12 cellular contexts compared by ENCODE assay signal in the genomic region with DNA sequence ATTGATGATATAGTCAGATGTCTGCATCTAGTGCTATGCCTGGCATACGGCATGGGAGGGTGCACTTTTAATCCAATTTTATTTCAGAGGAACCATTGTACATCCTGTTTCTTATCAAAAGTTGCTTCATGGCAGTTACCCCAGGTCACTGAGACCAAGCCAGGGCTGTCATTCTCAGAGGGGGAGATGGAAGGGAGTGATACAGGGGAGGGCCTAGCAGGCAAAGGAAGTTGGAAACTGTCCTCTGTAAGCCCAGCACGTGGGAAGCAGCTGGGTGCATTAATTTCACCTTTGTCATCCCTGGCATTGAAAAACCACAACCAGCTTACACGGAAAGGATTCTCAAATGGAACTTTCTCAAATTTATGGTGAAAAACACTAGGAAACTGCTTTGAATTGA.
DNase-seq lines count a peak whose midpoint lies in the region; ATAC-seq, FAIRE-seq and TF ChIP-seq lines count a peak whose summit lies in the region.
"Had no signal": no experiment of that assay in that cellular context is flagged by ENCODE, and none has a peak within 500 bp of the region (broad histone marks: within the 10 kb centered on the region; RNA-seq: fewer than 3 reads in every experiment).

No MANE protein-coding gene starts in this region.

- H3K36me3 ChIP-seq in right atrium auricular region = no peaks in the 10 kb centered on the region
- no peaks in the 10 kb centered on the region for H3K36me3 ChIP-seq in heart right ventricle
- H3K36me3 ChIP-seq in keratinocyte (ENCODE audit: control insufficient read depth in 2 of 2, extremely low read depth in 1 of 2, insufficient read depth in 2 of 2, low read length in 2 of 2) = no peaks in the 10 kb centered on the region

- H3K4me3 ChIP-seq in right atrium auricular region (no peak overlapping the region), heart right ventricle (no peak overlapping the region), keratinocyte (ENCODE audit: control insufficient read depth in 2 of 3, extremely low read depth in 1 of 3, insufficient read depth in 2 of 3, low read depth in 1 of 3, low read length in 3 of 3) (no peak overlapping the region)
- H3K4me3 ChIP-seq: A549 had no signal

- TF ChIP-seq CTCF in right atrium auricular region (IDR thresholded peaks at IDR 0.05) = no peak
- no peak for TF ChIP-seq CTCF in heart right ventricle (IDR thresholded peaks at IDR 0.05)
- TF ChIP-seq CTCF in keratinocyte (optimal IDR thresholded peaks at IDR 0.05 in 1 of 3, IDR thresholded peaks at IDR 0.05 in 1 of 3, conservative IDR thresholded peaks at IDR 0.05 in 1 of 3; ENCODE audit: extremely low read depth in 1 of 3, insufficient read depth in 2 of 3, low read length in 3 of 3) = no peak

- H3K27me3 ChIP-seq in right atrium auricular region = no peaks in the 10 kb centered on the region
- no peaks in the 10 kb centered on the region for H3K27me3 ChIP-seq in heart right ventricle
- no peaks in the 10 kb centered on the region for H3K27me3 ChIP-seq in keratinocyte (ENCODE audit: control insufficient read depth, extremely low read depth, insufficient read depth, low read length)

- ATAC-seq in heart right ventricle = no peak
- ATAC-seq: A549 had no signal

- 44 to 51% methylated on average over 3 of the region's 3 CpGs for WGBS in heart right ventricle, 2 donors

- H4K20me1 ChIP-seq in keratinocyte (ENCODE audit: control insufficient read depth, extremely low read depth, insufficient read depth, low read length) = no peaks in the 10 kb centered on the region

- no peaks in the 10 kb centered on the region for H3K9me1 ChIP-seq in keratinocyte (ENCODE audit: control insufficient read depth, extremely low read depth, insufficient read depth, low read length)

- H3K4me2 ChIP-seq in keratinocyte (ENCODE audit: control insufficient read depth, extremely low read depth, insufficient read depth, low read depth, low read length) = no peak overlapping the region
- H3K4me2 ChIP-seq: A549 had no signal

- intact Hi-C loops in heart right ventricle (cut with DNase I) = loop anchor here in 1 of 10 donors (10.0 kb wide), 1 partner anchor 461 kb away; the partner anchor contains the start of gene ADAMTS5

- DNase-seq in right atrium auricular region (ENCODE audit: low spot score) (no peak), heart right ventricle (no peak), astrocyte of the hippocampus (ENCODE audit: low read depth, low spot score) (peak; percentile 20), keratinocyte (ENCODE audit: low read depth, low spot score) (no peak), inferior parietal cortex (ENCODE audit: extremely low spot score) (no peak), cerebellum (ENCODE audit: low spot score) (no peak), hippocampal formation (lab: John Stamatoyannopoulos, UW) (no peak), medulla oblongata (ENCODE audit: extremely low spot score) (no peak)
- DNase-seq: DMS 273 treated with DMSO at 0.1 percent for 48 hours, SHP77 treated with DMSO at 0.1 percent for 48 hours had no signal

- H3K27ac ChIP-seq in right atrium auricular region = peak overlapping the region; percentile 32 to 50
- H3K27ac ChIP-seq in heart right ventricle = peak overlapping the region in 5 of 10 donors; percentile 4 to 41 (median 28)
- no peak overlapping the region for H3K27ac ChIP-seq in keratinocyte (ENCODE audit: control insufficient read depth, insufficient read depth, low read length)
- H3K27ac ChIP-seq: A549 had no signal

- dilution Hi-C loops in keratinocyte (cut with MboI; ENCODE audit: extremely low pct_ligation_motif_present, low sequenced_read_pairs) = no loop called here

- no peak overlapping the region for H3K9ac ChIP-seq in keratinocyte (ENCODE audit: control insufficient read depth, extremely low read depth, insufficient read depth, low read length)

- H3K79me2 ChIP-seq in keratinocyte (ENCODE audit: control insufficient read depth, insufficient read depth, low read length) = no peaks in the 10 kb centered on the region

- peak overlapping the region; percentile 35 for H2AFZ ChIP-seq in keratinocyte (ENCODE audit: control insufficient read depth, low read length)

- H3K9me3 ChIP-seq in right atrium auricular region (no peaks in the 10 kb centered on the region), heart right ventricle (peaks cover 0 to 8% (median 0%) of the 10 kb centered on the region in 11 donors), keratinocyte (ENCODE audit: control insufficient read depth, low read depth, low read length) (no peaks in the 10 kb centered on the region)
- H3K9me3 ChIP-seq: A549 had no signal

- H3K4me1 ChIP-seq in right atrium auricular region = peaks cover 0 to 42% of the 10 kb centered on the region in 2 donors
- H3K4me1 ChIP-seq in heart right ventricle = peaks cover 0 to 55% (median 31%) of the 10 kb centered on the region in 9 donors
- peaks cover 7% of the 10 kb centered on the region for H3K4me1 ChIP-seq in keratinocyte (ENCODE audit: control insufficient read depth, extremely low read depth, insufficient read depth, low read length)
- H3K4me1 ChIP-seq: A549 had no signal

- FAIRE-seq in keratinocyte (lab: Jason Lieb, UNC) = no peak
- FAIRE-seq: A549, bronchial epithelial cell had no signal
